8 cellular contexts compared by ENCODE assay signal in the genomic region with DNA sequence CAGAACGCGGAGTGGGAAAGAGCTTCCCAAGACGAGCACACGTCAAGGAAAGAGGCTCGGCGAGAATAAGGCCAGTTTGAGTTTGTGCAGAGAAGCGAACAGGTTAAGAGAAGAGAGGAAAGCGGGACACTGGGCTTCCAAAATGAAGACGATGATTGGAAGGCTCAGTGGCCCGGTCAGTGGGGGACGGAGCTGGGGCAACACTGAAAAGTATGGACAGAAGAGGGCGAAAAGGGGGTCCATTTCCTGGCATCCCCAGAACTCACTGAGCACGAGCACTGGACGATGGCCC. TPM values are rescaled to one million over a fixed set of nuclear protein-coding genes. Genes with fewer than 3 reads are reported as not detected.
DNase-seq lines count a peak whose midpoint lies in the region; ATAC-seq, FAIRE-seq and TF ChIP-seq lines count a peak whose summit lies in the region.

No MANE protein-coding gene starts in this region.

- no peaks in the 10 kb centered on the region for H3K27me3 ChIP-seq in skeletal muscle tissue (ENCODE audit: control insufficient read depth in 3 of 3, insufficient read depth in 3 of 3, low read length in 3 of 3)

- H3K36me3 ChIP-seq in skeletal muscle tissue (ENCODE audit: control insufficient read depth in 3 of 3, insufficient read depth in 3 of 3, low read length in 3 of 3), result peaks cover 14 to 29% (median 24%) of the 10 kb centered on the region in 3 donors

- no peaks in the 10 kb centered on the region for H3K9me3 ChIP-seq in skeletal muscle tissue (ENCODE audit: control insufficient read depth in 3 of 3, low read length in 3 of 3)

- in situ Hi-C loops in GM13976 (cut with MboI; ENCODE audit: low sequenced_read_pairs, unreplicated experiment), result no loop called here

- no peaks in the 10 kb centered on the region for H3K9me3 Mint-ChIP-seq in T-helper 1 cell treated with Interleukin-12 subunit alpha and Interleukin-12 subunit beta and Interleukin-4 antibody, amounts not matched to agents 30 μg/mL and 1 μg/mL, for 36 hours
- no peaks in the 10 kb centered on the region for H3K9me3 Mint-ChIP-seq in activated CD8-positive, alpha-beta T cell treated with anti-CD3 and anti-CD28 coated beads for 36 hours

- intact Hi-C loops in activated CD8-positive, alpha-beta T cell treated with anti-CD3 and anti-CD28 coated beads for 36 hours (cut with micrococcal nuclease), result loop anchor here (2.0 kb wide), 1 partner anchor 57 kb away; no protein-coding TSS in a partner anchor
- intact Hi-C loops in left cardiac atrium (cut with DNase I), result no loop called here

- H3K36me3 Mint-ChIP-seq in T-helper 1 cell treated with Interleukin-12 subunit alpha and Interleukin-12 subunit beta and Interleukin-4 antibody, amounts not matched to agents 30 μg/mL and 1 μg/mL, for 36 hours (ENCODE audit: low read depth), result peaks cover 20% of the 10 kb centered on the region
- peaks cover 41% of the 10 kb centered on the region for H3K36me3 Mint-ChIP-seq in activated CD8-positive, alpha-beta T cell treated with anti-CD3 and anti-CD28 coated beads for 36 hours (ENCODE audit: low read depth)

- no peak for ATAC-seq in activated CD8-positive, alpha-beta T cell treated with anti-CD3 and anti-CD28 coated beads for 36 hours
- peak; percentile 13 to 33 for ATAC-seq in left cardiac atrium

- TF ChIP-seq POLR2A in GM12892 (IDR thresholded peaks at IDR 0.05; ENCODE audit: low read depth, low read length), result no peak

- peak overlapping the region; percentile 80 to 89 (median 84) for H3K9ac ChIP-seq in skeletal muscle tissue (ENCODE audit: low read depth in 1 of 3, low read length in 3 of 3)

- POLR2A ChIA-PET in activated CD8-positive, alpha-beta T cell treated with anti-CD3 and anti-CD28 coated beads for 36 hours (lab: Charles Lee), result interaction anchor here (1.1 to 2.6 kb wide), 5 partner anchors 10 to 143 kb away, joined by 3 to 26 read pairs (median 3); partner anchors contain the start of genes GLMP, SMG5 and TMEM79

- no peak for FAIRE-seq in GM12892 (lab: Jason Lieb, UNC)

- peaks cover 25% of the 10 kb centered on the region for H3K4me1 Mint-ChIP-seq in T-helper 1 cell treated with Interleukin-12 subunit alpha and Interleukin-12 subunit beta and Interleukin-4 antibody, amounts not matched to agents 30 μg/mL and 1 μg/mL, for 36 hours (ENCODE audit: low read depth)
- peaks cover 27% of the 10 kb centered on the region for H3K4me1 Mint-ChIP-seq in activated CD8-positive, alpha-beta T cell treated with anti-CD3 and anti-CD28 coated beads for 36 hours (ENCODE audit: low read depth)

- DNase-seq in T-helper 1 cell (no peak), left cardiac atrium (no peak), GM12892 (ENCODE audit: insufficient read length) (no peak), GM13976 (ENCODE audit: low spot score) (no peak)
- DNase-seq in activated CD8-positive, alpha-beta T cell treated with anti-CD3 and anti-CD28 coated beads for 36 hours, result peak; percentile 47
- DNase-seq in stimulated activated CD4-positive, alpha-beta T cell treated with anti-CD3 and anti-CD28 coated beads, Interleukin-4, amount 100 ng/mL, for 24 hours, result no peak

- peak overlapping the region; percentile 94 for H3K4me3 Mint-ChIP-seq in T-helper 1 cell treated with Interleukin-12 subunit alpha and Interleukin-12 subunit beta and Interleukin-4 antibody, amounts not matched to agents 30 μg/mL and 1 μg/mL, for 36 hours
- H3K4me3 Mint-ChIP-seq in activated CD8-positive, alpha-beta T cell treated with anti-CD3 and anti-CD28 coated beads for 36 hours, result peak overlapping the region; percentile 98

- peaks cover 8 to 23% (median 18%) of the 10 kb centered on the region in 3 donors for H3K4me1 ChIP-seq in skeletal muscle tissue (ENCODE audit: control insufficient read depth in 3 of 3, insufficient read depth in 3 of 3, low read length in 3 of 3)

- H3K27ac ChIP-seq in skeletal muscle tissue (ENCODE audit: low read depth, low read length), result peak overlapping the region; percentile 65

- H3K27me3 Mint-ChIP-seq in T-helper 1 cell treated with Interleukin-12 subunit alpha and Interleukin-12 subunit beta and Interleukin-4 antibody, amounts not matched to agents 30 μg/mL and 1 μg/mL, for 36 hours (ENCODE audit: low read depth), result no peaks in the 10 kb centered on the region
- H3K27me3 Mint-ChIP-seq in activated CD8-positive, alpha-beta T cell treated with anti-CD3 and anti-CD28 coated beads for 36 hours, result no peaks in the 10 kb centered on the region

- no peak for TF ChIP-seq CTCF in activated CD8-positive, alpha-beta T cell treated with anti-CD3 and anti-CD28 coated beads for 36 hours (IDR thresholded peaks at IDR 0.05)
- no peak for TF ChIP-seq CTCF in GM13976 (IDR thresholded peaks at IDR 0.05; ENCODE audit: borderline replicate concordance, control extremely low read depth, extremely low read depth, insufficient read depth, missing control alignments)

- peak overlapping the region; percentile 78 to 98 (median 88) for H3K4me3 ChIP-seq in skeletal muscle tissue (ENCODE audit: low read length in 3 of 3)

- CTCF ChIA-PET in activated CD8-positive, alpha-beta T cell treated with anti-CD3 and anti-CD28 coated beads for 36 hours (lab: Charles Lee), result interaction anchor here (0.6 to 3.7 kb wide), 6 partner anchors 13 to 273 kb away, joined by 3 to 24 read pairs (median 3); partner anchors contain the start of genes SMG5 and TMEM79

- H3K27ac Mint-ChIP-seq in T-helper 1 cell treated with Interleukin-12 subunit alpha and Interleukin-12 subunit beta and Interleukin-4 antibody, amounts not matched to agents 30 μg/mL and 1 μg/mL, for 36 hours, result peak overlapping the region; percentile 98
- H3K27ac Mint-ChIP-seq in activated CD8-positive, alpha-beta T cell treated with anti-CD3 and anti-CD28 coated beads for 36 hours, result peak overlapping the region; percentile 99

RNA-seq across cellular contexts. Expression of gene CCT3, which starts 0.3 kb away (rescaled TPM):
- 100 to 1,000 TPM; 379 to 388 TPM for total RNA-seq in activated CD8-positive, alpha-beta T cell treated with anti-CD3 and anti-CD28 coated beads for 36 hours
- total RNA-seq in left cardiac atrium, result 100 to 1,000 TPM; 125 to 128 TPM
- 293 TPM for total RNA-seq in skeletal muscle tissue
- polyA plus RNA-seq in GM12892 (2012; ENCODE audit: missing spikeins), result 252 TPM

RNA-seq across cellular contexts. Expression of gene TSACC, which starts 0.5 kb away (rescaled TPM):
- under 1 TPM in 1 of 2 experiments, not detected in 1; 0.72 TPM for total RNA-seq in activated CD8-positive, alpha-beta T cell treated with anti-CD3 and anti-CD28 coated beads for 36 hours
- total RNA-seq in left cardiac atrium (1 to 10 TPM in 1 of 2 donors, not detected in 1; 1.0 TPM), skeletal muscle tissue (2.1 TPM)
- 0.74 TPM for polyA plus RNA-seq in GM12892 (2012; ENCODE audit: missing spikeins)

RNA-seq across cellular contexts. Expression of gene RHBG, which starts 31.2 kb away (rescaled TPM):
- not detected for total RNA-seq in activated CD8-positive, alpha-beta T cell treated with anti-CD3 and anti-CD28 coated beads for 36 hours
- total RNA-seq in left cardiac atrium (not detected), skeletal muscle tissue (not detected)
- 0.85 TPM for polyA plus RNA-seq in GM12892 (2012; ENCODE audit: missing spikeins)

RNA-seq across cellular contexts. Expression of gene VHLL, which starts 38.7 kb away (rescaled TPM):
- total RNA-seq in activated CD8-positive, alpha-beta T cell treated with anti-CD3 and anti-CD28 coated beads for 36 hours, result under 1 TPM in 1 of 2 experiments, not detected in 1; 0.43 TPM
- not detected for total RNA-seq in left cardiac atrium
- total RNA-seq in skeletal muscle tissue, result not detected
- not detected for polyA plus RNA-seq in GM12892 (2012; ENCODE audit: missing spikeins)

RNA-seq across cellular contexts. Expression of gene GLMP, which starts 42.4 kb away (rescaled TPM):
- 10 to 100 TPM in 1 of 2 experiments, 1 to 10 TPM in 1; 9.3 to 11.3 TPM for total RNA-seq in activated CD8-positive, alpha-beta T cell treated with anti-CD3 and anti-CD28 coated beads for 36 hours
- total RNA-seq in left cardiac atrium (10 to 100 TPM; 22.7 to 32.2 TPM), skeletal muscle tissue (20.4 TPM)
- polyA plus RNA-seq in GM12892 (2012; ENCODE audit: missing spikeins), result 16.6 TPM
